1 cellular context compared by ENCODE assay signal in the genomic region with DNA sequence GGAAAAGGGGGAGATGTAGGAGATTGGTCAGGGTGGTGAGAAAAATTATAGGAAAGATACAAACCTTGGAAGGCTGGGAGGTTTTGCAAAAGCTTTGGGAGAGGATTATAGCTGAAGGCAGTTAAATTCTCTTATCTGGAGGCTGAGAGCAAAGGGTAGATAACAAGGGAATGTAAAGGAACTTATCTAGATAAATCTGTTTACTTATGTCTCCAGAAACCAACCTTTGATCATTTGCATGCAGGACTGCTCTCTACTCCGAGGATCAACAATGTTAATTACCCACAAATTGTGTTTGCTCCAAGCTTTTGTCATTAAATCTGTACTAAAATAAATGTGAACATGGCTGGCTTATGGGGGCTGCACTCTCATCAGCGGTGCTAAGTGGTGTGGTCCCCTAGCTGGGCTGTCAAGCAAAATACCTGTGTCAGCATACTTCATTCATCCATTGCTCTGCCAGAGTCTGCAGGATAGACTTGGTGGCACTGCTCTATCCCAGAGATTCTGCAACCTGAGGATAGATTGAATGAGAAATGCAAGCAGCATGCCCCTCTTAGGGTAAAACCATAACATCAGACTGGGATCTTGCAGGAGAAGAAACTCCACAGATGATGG.
A peak's percentile ranks its signal among the peaks of the same experiment; 100 is the strongest.
TF ChIP-seq lines count a peak whose summit lies in the region.

No MANE protein-coding gene starts in this region.

TF ChIP-seq in HepG2, 621 proteins besides CTCF, POLR2A, EP300 and RAD21 (continued from another document):
- TF ChIP-seq, protein P1, sequence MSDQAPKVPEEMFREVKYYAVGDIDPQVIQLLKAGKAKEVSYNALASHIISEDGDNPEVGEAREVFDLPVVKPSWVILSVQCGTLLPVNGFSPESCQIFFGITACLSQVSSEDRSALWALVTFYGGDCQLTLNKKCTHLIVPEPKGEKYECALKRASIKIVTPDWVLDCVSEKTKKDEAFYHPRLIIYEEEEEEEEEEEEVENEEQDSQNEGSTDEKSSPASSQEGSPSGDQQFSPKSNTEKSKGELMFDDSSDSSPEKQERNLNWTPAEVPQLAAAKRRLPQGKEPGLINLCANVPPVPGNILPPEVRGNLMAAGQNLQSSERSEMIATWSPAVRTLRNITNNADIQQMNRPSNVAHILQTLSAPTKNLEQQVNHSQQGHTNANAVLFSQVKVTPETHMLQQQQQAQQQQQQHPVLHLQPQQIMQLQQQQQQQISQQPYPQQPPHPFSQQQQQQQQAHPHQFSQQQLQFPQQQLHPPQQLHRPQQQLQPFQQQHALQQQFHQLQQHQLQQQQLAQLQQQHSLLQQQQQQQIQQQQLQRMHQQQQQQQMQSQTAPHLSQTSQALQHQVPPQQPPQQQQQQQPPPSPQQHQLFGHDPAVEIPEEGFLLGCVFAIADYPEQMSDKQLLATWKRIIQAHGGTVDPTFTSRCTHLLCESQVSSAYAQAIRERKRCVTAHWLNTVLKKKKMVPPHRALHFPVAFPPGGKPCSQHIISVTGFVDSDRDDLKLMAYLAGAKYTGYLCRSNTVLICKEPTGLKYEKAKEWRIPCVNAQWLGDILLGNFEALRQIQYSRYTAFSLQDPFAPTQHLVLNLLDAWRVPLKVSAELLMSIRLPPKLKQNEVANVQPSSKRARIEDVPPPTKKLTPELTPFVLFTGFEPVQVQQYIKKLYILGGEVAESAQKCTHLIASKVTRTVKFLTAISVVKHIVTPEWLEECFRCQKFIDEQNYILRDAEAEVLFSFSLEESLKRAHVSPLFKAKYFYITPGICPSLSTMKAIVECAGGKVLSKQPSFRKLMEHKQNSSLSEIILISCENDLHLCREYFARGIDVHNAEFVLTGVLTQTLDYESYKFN (CRISPR knock-in tag; conservative IDR thresholded peaks at IDR 0.05): peak; percentile 71
- TF ChIP-seq TCF7 (IDR thresholded peaks at IDR 0.05; ENCODE audit: low read depth) (peak; percentile 51; the same call in 1 of the 2 replicates), FOXJ3 (CRISPR knock-in tag; IDR thresholded peaks at IDR 0.05; ENCODE audit: borderline replicate concordance) (peak; percentile 28; the same call in 1 of the 2 replicates), MAFF (IDR thresholded peaks at IDR 0.05; ENCODE audit: low read depth, low read length) (peak; percentile 83), MIXL1 (CRISPR knock-in tag; IDR thresholded peaks at IDR 0.05) (0 out of 2 replicates have a peak, but pooled peaks have one; percentile 20), ZNF230 (CRISPR knock-in tag; IDR thresholded peaks at IDR 0.05) (no peak), ZNF326 (CRISPR knock-in tag; IDR thresholded peaks at IDR 0.05; ENCODE audit: borderline replicate concordance) (no peak), HNRNPK (IDR thresholded peaks at IDR 0.05; ENCODE audit: low read depth, low read length, poor library complexity, severe bottlenecking) (no peak), GFI1 (CRISPR knock-in tag; IDR thresholded peaks at IDR 0.05; ENCODE audit: borderline replicate concordance) (0 out of 2 replicates have a peak, but pooled peaks have one; percentile 27), SCMH1 (CRISPR knock-in tag; IDR thresholded peaks at IDR 0.05; ENCODE audit: borderline replicate concordance) (no peak), GABPA (IDR thresholded peaks at IDR 0.05; ENCODE audit: low read depth, low read length) (no peak), GABPA (CRISPR knock-in tag; IDR thresholded peaks at IDR 0.05; ENCODE audit: low read depth) (no peak)
- TF ChIP-seq, protein P2, sequence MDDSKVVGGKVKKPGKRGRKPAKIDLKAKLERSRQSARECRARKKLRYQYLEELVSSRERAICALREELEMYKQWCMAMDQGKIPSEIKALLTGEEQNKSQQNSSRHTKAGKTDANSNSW (CRISPR knock-in tag; IDR thresholded peaks at IDR 0.05; ENCODE audit: borderline replicate concordance): no peak
- TF ChIP-seq, protein P3, sequence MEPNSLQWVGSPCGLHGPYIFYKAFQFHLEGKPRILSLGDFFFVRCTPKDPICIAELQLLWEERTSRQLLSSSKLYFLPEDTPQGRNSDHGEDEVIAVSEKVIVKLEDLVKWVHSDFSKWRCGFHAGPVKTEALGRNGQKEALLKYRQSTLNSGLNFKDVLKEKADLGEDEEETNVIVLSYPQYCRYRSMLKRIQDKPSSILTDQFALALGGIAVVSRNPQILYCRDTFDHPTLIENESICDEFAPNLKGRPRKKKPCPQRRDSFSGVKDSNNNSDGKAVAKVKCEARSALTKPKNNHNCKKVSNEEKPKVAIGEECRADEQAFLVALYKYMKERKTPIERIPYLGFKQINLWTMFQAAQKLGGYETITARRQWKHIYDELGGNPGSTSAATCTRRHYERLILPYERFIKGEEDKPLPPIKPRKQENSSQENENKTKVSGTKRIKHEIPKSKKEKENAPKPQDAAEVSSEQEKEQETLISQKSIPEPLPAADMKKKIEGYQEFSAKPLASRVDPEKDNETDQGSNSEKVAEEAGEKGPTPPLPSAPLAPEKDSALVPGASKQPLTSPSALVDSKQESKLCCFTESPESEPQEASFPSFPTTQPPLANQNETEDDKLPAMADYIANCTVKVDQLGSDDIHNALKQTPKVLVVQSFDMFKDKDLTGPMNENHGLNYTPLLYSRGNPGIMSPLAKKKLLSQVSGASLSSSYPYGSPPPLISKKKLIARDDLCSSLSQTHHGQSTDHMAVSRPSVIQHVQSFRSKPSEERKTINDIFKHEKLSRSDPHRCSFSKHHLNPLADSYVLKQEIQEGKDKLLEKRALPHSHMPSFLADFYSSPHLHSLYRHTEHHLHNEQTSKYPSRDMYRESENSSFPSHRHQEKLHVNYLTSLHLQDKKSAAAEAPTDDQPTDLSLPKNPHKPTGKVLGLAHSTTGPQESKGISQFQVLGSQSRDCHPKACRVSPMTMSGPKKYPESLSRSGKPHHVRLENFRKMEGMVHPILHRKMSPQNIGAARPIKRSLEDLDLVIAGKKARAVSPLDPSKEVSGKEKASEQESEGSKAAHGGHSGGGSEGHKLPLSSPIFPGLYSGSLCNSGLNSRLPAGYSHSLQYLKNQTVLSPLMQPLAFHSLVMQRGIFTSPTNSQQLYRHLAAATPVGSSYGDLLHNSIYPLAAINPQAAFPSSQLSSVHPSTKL (CRISPR knock-in tag; IDR thresholded peaks at IDR 0.05): peak; percentile 49; the same call in 1 of the 2 replicates
